In the genomic region with DNA sequence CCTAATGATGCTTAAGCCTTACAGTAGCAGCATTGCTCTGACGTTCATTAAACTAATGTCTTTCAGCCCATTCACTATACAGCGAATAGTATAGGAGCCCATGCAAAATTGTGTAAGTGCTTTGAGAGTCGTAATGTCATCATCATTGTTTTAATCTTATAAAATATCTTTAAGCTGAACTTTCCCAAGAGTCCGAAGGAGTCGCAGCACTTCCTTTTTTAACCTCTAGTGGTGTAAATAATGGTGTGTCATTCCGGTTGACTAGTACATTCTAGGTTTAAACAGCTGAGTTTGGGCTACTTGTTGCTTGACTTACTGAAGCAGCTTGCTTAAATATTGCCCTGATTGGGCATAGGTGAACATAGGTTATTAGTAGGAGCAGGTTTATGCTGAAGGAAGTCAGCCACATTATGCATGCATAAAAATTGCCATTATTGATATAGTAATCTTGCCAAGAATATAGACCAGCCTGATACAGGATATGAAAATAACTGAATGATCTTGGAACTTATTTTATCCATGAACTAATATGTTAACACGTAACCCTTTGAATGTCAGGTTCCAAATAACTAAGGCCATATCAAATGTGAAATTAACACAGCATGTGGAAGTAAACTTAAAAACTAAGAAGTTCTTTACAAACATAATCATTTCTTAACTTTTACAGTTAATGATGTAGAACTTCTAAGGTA, we compare ENCODE assay signal across 8 cellular contexts. TPM values are rescaled to one million over a fixed set of nuclear protein-coding genes. Genes with fewer than 3 reads are reported as not detected.
A peak's percentile ranks its signal among the peaks of the same experiment; 100 is the strongest.
DNase-seq lines count a peak whose midpoint lies in the region; ATAC-seq, FAIRE-seq and TF ChIP-seq lines count a peak whose summit lies in the region.

No MANE protein-coding gene starts in this region.

- peaks cover 13% of the 10 kb centered on the region for H3K4me1 ChIP-seq in Caco-2
- peaks cover 15 to 30% of the 10 kb centered on the region in 2 experiments; a peak in 3 of 4 replicates for H3K4me1 ChIP-seq in HCT116 (ENCODE audit: control insufficient read depth in 1 of 2, insufficient read depth in 2 of 2, low read length in 2 of 2)

- H3K27ac ChIP-seq in HCT116 (ENCODE audit: low read depth, low read length), result no peak overlapping the region

- no peaks in the 10 kb centered on the region for H3K36me3 ChIP-seq in Caco-2 (ENCODE audit: control insufficient read depth, insufficient read depth, low read length)
- H3K36me3 ChIP-seq in HCT116 (ENCODE audit: control insufficient read depth in 1 of 2, insufficient read depth in 2 of 2, low read length in 2 of 2), result peaks cover 0 to 3% of the 10 kb centered on the region in 2 experiments; a peak in 1 of 4 replicates

- no peak overlapping the region for H3K4me3 Mint-ChIP-seq in Caco-2 (ENCODE audit: unreplicated experiment)
- no peak overlapping the region for H3K4me3 Mint-ChIP-seq in central memory CD8-positive, alpha-beta T cell

- peaks cover 21% of the 10 kb centered on the region; the same call in 1 of the 2 replicates for H4K20me1 ChIP-seq in HCT116 (ENCODE audit: insufficient read depth)

- TF ChIP-seq CTCF in Caco-2 (IDR thresholded peaks at IDR 0.05; ENCODE audit: insufficient read depth in 1 of 2, low read depth in 1 of 2, low read length in 1 of 2, severe bottlenecking in 1 of 2, unreplicated experiment in 1 of 2) (peak; percentile 42 to 44), HCT116 (IDR thresholded peaks at IDR 0.05 in 2 of 3, conservative IDR thresholded peaks at IDR 0.05 in 1 of 3; ENCODE audit: borderline replicate concordance in 1 of 3, insufficient read depth in 1 of 3, low read depth in 2 of 3, low read length in 2 of 3) (peak in 2 of 3 experiments; percentile 31 to 54; a peak in 3 of 6 replicates)

- POLR2A ChIA-PET in Caco-2 (lab: Charles Lee), result no interaction called here
- POLR2A ChIA-PET in HCT116 (lab: Charles Lee), result interaction anchor here (1.0 kb wide), 2 partner anchors 179 to 184 kb away, joined by 3 read pairs; no protein-coding TSS in a partner anchor

- TF ChIP-seq RAD21 in HCT116 (IDR thresholded peaks at IDR 0.05; ENCODE audit: low read depth), result 0 out of 2 replicates have a peak, but pooled peaks have one; percentile 4

- peak in 1 of 2 experiments; percentile 47 for DNase-seq in Caco-2
- DNase-seq in HCT116 (ENCODE audit: low read depth, low spot score), result no peak
- DNase-seq in RPMI8226, result peak; percentile 74
- DNase-seq in central memory CD8-positive, alpha-beta T cell (ENCODE audit: low spot score in 2 of 2), result peak in 1 of 2 donors; percentile 25
- peak; percentile 69 for DNase-seq in medulla oblongata (ENCODE audit: extremely low spot score)
- DNase-seq in urothelium cell line (ENCODE audit: low spot score), result peak; percentile 67
- no peak for DNase-seq in effector CD8-positive, alpha-beta T cell (lab: John Stamatoyannopoulos, UW)
- no peak for DNase-seq in GOT3 (lab: John Stamatoyannopoulos, UW)

- RAD21 ChIA-PET in HCT116 (lab: Charles Lee; ENCODE audit: low non-redundant PET in 1 of 2, low total read pairs in 2 of 2, uncharacterized antibody in 2 of 2, unreplicated experiment in 2 of 2), result no interaction called here

- H3K4me2 ChIP-seq in HCT116 (ENCODE audit: low read length), result peak overlapping the region; percentile 91

- H3K27me3 Mint-ChIP-seq in Caco-2 (ENCODE audit: insufficient read depth, unreplicated experiment), result no peaks in the 10 kb centered on the region
- H3K27me3 Mint-ChIP-seq in central memory CD8-positive, alpha-beta T cell, result no peaks in the 10 kb centered on the region

- TSS peak; percentile 18 for BruUV-seq in Caco-2 (replicated peaks; lab: Mats Ljungman, UMichigan)
- no TSS peak for BruUV-seq in HCT116 (replicated peaks; lab: Mats Ljungman, UMichigan)

- FAIRE-seq in urothelium cell line (lab: Jason Lieb, UNC), result no peak

- no peak overlapping the region for H3K27ac Mint-ChIP-seq in Caco-2 (ENCODE audit: unreplicated experiment)
- H3K27ac Mint-ChIP-seq in central memory CD8-positive, alpha-beta T cell (ENCODE audit: low read depth), result peak overlapping the region; percentile 94

- H2AFZ ChIP-seq in HCT116 (ENCODE audit: low read depth, low read length, poor library complexity, severe bottlenecking), result no peak overlapping the region

- H3K9me3 Mint-ChIP-seq in Caco-2 (ENCODE audit: unreplicated experiment), result no peaks in the 10 kb centered on the region
- no peaks in the 10 kb centered on the region for H3K9me3 Mint-ChIP-seq in central memory CD8-positive, alpha-beta T cell

- no peaks in the 10 kb centered on the region for H3K27me3 ChIP-seq in Caco-2 (replicated peaks; ENCODE audit: control insufficient read depth, insufficient read depth, low read length)
- no peaks in the 10 kb centered on the region for H3K27me3 ChIP-seq in HCT116 (ENCODE audit: insufficient read depth, low read length)

- peak overlapping the region; percentile 97 for H3K4me3 ChIP-seq in Caco-2 (ENCODE audit: low read depth, low read length)
- H3K4me3 ChIP-seq in HCT116 (replicated peaks in 1 of 2; ENCODE audit: low read depth in 1 of 2, low read length in 2 of 2), result peak overlapping the region; percentile 75

- H3K9me2 ChIP-seq in HCT116 (ENCODE audit: insufficient read depth), result no peaks in the 10 kb centered on the region

- intact Hi-C loops in Caco-2 (cut with micrococcal nuclease; ENCODE audit: unreplicated experiment) (loop anchor here (2.0 kb wide), 1 partner anchor 60 kb away; no protein-coding TSS in a partner anchor), HCT116 (cut with micrococcal nuclease) (loop anchor here (5.0 kb wide), 1 partner anchor 113 kb away; no protein-coding TSS in a partner anchor)

- H3K4me1 Mint-ChIP-seq in Caco-2 (ENCODE audit: low read depth, unreplicated experiment), result peaks cover 24% of the 10 kb centered on the region
- peaks cover 33% of the 10 kb centered on the region for H3K4me1 Mint-ChIP-seq in central memory CD8-positive, alpha-beta T cell

- H3K9me3 ChIP-seq in Caco-2, result no peaks in the 10 kb centered on the region
- no peaks in the 10 kb centered on the region for H3K9me3 ChIP-seq in HCT116 (ENCODE audit: control insufficient read depth in 1 of 2, insufficient read depth in 1 of 2, low read depth in 1 of 2, low read length in 2 of 2)

- 0 out of 2 replicates have a peak overlapping the region, but pooled peaks have one; percentile 75 for H3K9ac ChIP-seq in HCT116 (ENCODE audit: low read length)

- no peak for TF ChIP-seq POLR2A in HCT116 (IDR thresholded peaks at IDR 0.05; ENCODE audit: borderline replicate concordance, extremely low read depth, insufficient read depth, insufficient read length)

- no peak for ATAC-seq in HCT116
- peak; percentile 12 for ATAC-seq in central memory CD8-positive, alpha-beta T cell (replicated peaks; ENCODE audit: extremely low read depth, poor library complexity, severe bottlenecking)

- peaks cover 72% of the 10 kb centered on the region for H3K79me2 ChIP-seq in HCT116 (ENCODE audit: insufficient read depth, low read length)

- CTCF ChIA-PET in Caco-2 (lab: Charles Lee) (interaction anchor here (0.6 to 1.6 kb wide), 8 partner anchors 13 to 918 kb away, joined by 3 to 15 read pairs (median 4); no protein-coding TSS in a partner anchor), HCT116 (lab: Charles Lee) (interaction anchor here (1.1 to 1.3 kb wide), 2 partner anchors 59 to 179 kb away, joined by 3 to 5 read pairs; no protein-coding TSS in a partner anchor)

- H3K36me3 Mint-ChIP-seq in Caco-2 (ENCODE audit: insufficient read depth, unreplicated experiment), result peaks cover 21% of the 10 kb centered on the region
- H3K36me3 Mint-ChIP-seq in central memory CD8-positive, alpha-beta T cell (ENCODE audit: insufficient read depth), result peaks cover 23% of the 10 kb centered on the region

TF ChIP-seq in HCT116, 20 proteins besides CTCF, POLR2A, EP300 and RAD21 (continues in another document):
- TF ChIP-seq, protein P1, sequence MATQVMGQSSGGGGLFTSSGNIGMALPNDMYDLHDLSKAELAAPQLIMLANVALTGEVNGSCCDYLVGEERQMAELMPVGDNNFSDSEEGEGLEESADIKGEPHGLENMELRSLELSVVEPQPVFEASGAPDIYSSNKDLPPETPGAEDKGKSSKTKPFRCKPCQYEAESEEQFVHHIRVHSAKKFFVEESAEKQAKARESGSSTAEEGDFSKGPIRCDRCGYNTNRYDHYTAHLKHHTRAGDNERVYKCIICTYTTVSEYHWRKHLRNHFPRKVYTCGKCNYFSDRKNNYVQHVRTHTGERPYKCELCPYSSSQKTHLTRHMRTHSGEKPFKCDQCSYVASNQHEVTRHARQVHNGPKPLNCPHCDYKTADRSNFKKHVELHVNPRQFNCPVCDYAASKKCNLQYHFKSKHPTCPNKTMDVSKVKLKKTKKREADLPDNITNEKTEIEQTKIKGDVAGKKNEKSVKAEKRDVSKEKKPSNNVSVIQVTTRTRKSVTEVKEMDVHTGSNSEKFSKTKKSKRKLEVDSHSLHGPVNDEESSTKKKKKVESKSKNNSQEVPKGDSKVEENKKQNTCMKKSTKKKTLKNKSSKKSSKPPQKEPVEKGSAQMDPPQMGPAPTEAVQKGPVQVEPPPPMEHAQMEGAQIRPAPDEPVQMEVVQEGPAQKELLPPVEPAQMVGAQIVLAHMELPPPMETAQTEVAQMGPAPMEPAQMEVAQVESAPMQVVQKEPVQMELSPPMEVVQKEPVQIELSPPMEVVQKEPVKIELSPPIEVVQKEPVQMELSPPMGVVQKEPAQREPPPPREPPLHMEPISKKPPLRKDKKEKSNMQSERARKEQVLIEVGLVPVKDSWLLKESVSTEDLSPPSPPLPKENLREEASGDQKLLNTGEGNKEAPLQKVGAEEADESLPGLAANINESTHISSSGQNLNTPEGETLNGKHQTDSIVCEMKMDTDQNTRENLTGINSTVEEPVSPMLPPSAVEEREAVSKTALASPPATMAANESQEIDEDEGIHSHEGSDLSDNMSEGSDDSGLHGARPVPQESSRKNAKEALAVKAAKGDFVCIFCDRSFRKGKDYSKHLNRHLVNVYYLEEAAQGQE (IDR thresholded peaks at IDR 0.05; ENCODE audit: low read depth), result no peak
- TF ChIP-seq, protein P2, sequence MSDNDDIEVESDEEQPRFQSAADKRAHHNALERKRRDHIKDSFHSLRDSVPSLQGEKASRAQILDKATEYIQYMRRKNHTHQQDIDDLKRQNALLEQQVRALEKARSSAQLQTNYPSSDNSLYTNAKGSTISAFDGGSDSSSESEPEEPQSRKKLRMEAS (IDR thresholded peaks at IDR 0.05), result no peak
- no peak for TF ChIP-seq YY1 (IDR thresholded peaks at IDR 0.05; ENCODE audit: extremely low read depth, insufficient replicate concordance, low read depth, low read length)
- TF ChIP-seq, protein P3, sequence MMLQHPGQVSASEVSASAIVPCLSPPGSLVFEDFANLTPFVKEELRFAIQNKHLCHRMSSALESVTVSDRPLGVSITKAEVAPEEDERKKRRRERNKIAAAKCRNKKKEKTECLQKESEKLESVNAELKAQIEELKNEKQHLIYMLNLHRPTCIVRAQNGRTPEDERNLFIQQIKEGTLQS (IDR thresholded peaks at IDR 0.05), result no peak

RNA-seq across cellular contexts. Expression of a gene that starts 2.6 kb away (rescaled TPM):
- total RNA-seq in Caco-2 (2022) (206 and 224 TPM in 2 replicates), HCT116 (2021; ENCODE audit: unreplicated experiment) (81.0 TPM)
- polyA plus RNA-seq in HCT116 (2012), result 47.9 and 53.0 TPM in 2 replicates

Comparison
In these comparisons a context has a peak if more than half of its experiments do, and no peak if none do; other contexts are left out.
1. DNase-seq: peak in RPMI8226 (single experiment), medulla oblongata (single experiment) and urothelium cell line (single experiment); none in HCT116 (single experiment), effector CD8-positive, alpha-beta T cell (single experiment) and GOT3 (single experiment).